In genomic region chr21:33993286-33994231, GRCh38 we compare ENCODE assay signal across 1 cellular context.
TF ChIP-seq lines count a peak whose summit lies in the region.

No MANE protein-coding gene starts in this region.

TF ChIP-seq in K562, 482 proteins besides CTCF, POLR2A, EP300 and RAD21 (continued from another document and continues in another):
- TF ChIP-seq AFF4 (CRISPR knock-in tag; IDR thresholded peaks at IDR 0.05) (no peak), OTX1 (CRISPR knock-in tag; IDR thresholded peaks at IDR 0.05) (peak; percentile 41; the same call in 1 of the 2 replicates), ETV1 (tag; conservative IDR thresholded peaks at IDR 0.05; ENCODE audit: low read depth) (no peak), VEZF1 (CRISPR knock-in tag; IDR thresholded peaks at IDR 0.05) (peak; percentile 48; the same call in 1 of the 2 replicates), ZNF253 (CRISPR knock-in tag; conservative IDR thresholded peaks at IDR 0.05) (no peak), HIVEP1 (CRISPR knock-in tag; IDR thresholded peaks at IDR 0.05) (0 out of 2 replicates have a peak, but pooled peaks have one; percentile 51), MTA3 (IDR thresholded peaks at IDR 0.05; ENCODE audit: borderline replicate concordance) (no peak), U2AF1 (optimal IDR thresholded peaks at IDR 0.05; ENCODE audit: low read depth, low read length) (no peak), EZH2 (IDR thresholded peaks at IDR 0.05; ENCODE audit: borderline replicate concordance, low read depth, low read length) (no peak), HDAC3 (IDR thresholded peaks at IDR 0.05; ENCODE audit: borderline replicate concordance, partially characterized antibody) (no peak), ZFX (CRISPR knock-in tag; IDR thresholded peaks at IDR 0.05) (no peak), ID3 (CRISPR knock-in tag; IDR thresholded peaks at IDR 0.05) (no peak), ID3 (tag; IDR thresholded peaks at IDR 0.05) (0 out of 2 replicates have a peak, but pooled peaks have one; percentile 23), CCAR2 (IDR thresholded peaks at IDR 0.05; ENCODE audit: low read depth, low read length) (no peak)
- TF ChIP-seq, protein P1, sequence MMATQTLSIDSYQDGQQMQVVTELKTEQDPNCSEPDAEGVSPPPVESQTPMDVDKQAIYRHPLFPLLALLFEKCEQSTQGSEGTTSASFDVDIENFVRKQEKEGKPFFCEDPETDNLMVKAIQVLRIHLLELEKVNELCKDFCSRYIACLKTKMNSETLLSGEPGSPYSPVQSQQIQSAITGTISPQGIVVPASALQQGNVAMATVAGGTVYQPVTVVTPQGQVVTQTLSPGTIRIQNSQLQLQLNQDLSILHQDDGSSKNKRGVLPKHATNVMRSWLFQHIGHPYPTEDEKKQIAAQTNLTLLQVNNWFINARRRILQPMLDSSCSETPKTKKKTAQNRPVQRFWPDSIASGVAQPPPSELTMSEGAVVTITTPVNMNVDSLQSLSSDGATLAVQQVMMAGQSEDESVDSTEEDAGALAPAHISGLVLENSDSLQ (IDR thresholded peaks at IDR 0.05): no peak
- TF ChIP-seq, protein P2, sequence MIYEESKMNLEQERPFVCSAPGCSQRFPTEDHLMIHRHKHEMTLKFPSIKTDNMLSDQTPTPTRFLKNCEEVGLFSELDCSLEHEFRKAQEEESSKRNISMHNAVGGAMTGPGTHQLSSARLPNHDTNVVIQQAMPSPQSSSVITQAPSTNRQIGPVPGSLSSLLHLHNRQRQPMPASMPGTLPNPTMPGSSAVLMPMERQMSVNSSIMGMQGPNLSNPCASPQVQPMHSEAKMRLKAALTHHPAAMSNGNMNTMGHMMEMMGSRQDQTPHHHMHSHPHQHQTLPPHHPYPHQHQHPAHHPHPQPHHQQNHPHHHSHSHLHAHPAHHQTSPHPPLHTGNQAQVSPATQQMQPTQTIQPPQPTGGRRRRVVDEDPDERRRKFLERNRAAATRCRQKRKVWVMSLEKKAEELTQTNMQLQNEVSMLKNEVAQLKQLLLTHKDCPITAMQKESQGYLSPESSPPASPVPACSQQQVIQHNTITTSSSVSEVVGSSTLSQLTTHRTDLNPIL (CRISPR knock-in tag; IDR thresholded peaks at IDR 0.05): no peak
- TF ChIP-seq, protein P3, sequence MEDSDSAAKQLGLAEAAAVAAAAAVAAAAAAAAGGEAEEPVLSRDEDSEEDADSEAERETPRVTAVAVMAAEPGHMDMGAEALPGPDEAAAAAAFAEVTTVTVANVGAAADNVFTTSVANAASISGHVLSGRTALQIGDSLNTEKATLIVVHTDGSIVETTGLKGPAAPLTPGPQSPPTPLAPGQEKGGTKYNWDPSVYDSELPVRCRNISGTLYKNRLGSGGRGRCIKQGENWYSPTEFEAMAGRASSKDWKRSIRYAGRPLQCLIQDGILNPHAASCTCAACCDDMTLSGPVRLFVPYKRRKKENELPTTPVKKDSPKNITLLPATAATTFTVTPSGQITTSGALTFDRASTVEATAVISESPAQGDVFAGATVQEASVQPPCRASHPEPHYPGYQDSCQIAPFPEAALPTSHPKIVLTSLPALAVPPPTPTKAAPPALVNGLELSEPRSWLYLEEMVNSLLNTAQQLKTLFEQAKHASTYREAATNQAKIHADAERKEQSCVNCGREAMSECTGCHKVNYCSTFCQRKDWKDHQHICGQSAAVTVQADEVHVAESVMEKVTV (CRISPR knock-in tag; IDR thresholded peaks at IDR 0.05): no peak
- TF ChIP-seq, protein P4, sequence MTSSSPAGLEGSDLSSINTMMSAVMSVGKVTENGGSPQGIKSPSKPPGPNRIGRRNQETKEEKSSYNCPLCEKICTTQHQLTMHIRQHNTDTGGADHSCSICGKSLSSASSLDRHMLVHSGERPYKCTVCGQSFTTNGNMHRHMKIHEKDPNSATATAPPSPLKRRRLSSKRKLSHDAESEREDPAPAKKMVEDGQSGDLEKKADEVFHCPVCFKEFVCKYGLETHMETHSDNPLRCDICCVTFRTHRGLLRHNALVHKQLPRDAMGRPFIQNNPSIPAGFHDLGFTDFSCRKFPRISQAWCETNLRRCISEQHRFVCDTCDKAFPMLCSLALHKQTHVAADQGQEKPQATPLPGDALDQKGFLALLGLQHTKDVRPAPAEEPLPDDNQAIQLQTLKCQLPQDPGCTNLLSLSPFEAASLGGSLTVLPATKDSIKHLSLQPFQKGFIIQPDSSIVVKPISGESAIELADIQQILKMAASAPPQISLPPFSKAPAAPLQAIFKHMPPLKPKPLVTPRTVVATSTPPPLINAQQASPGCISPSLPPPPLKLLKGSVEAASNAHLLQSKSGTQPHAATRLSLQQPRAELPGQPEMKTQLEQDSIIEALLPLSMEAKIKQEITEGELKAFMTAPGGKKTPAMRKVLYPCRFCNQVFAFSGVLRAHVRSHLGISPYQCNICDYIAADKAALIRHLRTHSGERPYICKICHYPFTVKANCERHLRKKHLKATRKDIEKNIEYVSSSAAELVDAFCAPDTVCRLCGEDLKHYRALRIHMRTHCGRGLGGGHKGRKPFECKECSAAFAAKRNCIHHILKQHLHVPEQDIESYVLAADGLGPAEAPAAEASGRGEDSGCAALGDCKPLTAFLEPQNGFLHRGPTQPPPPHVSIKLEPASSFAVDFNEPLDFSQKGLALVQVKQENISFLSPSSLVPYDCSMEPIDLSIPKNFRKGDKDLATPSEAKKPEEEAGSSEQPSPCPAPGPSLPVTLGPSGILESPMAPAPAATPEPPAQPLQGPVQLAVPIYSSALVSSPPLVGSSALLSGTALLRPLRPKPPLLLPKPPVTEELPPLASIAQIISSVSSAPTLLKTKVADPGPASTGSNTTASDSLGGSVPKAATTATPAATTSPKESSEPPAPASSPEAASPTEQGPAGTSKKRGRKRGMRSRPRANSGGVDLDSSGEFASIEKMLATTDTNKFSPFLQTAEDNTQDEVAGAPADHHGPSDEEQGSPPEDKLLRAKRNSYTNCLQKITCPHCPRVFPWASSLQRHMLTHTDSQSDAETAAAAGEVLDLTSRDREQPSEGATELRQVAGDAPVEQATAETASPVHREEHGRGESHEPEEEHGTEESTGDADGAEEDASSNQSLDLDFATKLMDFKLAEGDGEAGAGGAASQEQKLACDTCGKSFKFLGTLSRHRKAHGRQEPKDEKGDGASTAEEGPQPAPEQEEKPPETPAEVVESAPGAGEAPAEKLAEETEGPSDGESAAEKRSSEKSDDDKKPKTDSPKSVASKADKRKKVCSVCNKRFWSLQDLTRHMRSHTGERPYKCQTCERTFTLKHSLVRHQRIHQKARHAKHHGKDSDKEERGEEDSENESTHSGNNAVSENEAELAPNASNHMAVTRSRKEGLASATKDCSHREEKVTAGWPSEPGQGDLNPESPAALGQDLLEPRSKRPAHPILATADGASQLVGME (CRISPR knock-in tag; IDR thresholded peaks at IDR 0.05): no peak
- TF ChIP-seq, protein P5, sequence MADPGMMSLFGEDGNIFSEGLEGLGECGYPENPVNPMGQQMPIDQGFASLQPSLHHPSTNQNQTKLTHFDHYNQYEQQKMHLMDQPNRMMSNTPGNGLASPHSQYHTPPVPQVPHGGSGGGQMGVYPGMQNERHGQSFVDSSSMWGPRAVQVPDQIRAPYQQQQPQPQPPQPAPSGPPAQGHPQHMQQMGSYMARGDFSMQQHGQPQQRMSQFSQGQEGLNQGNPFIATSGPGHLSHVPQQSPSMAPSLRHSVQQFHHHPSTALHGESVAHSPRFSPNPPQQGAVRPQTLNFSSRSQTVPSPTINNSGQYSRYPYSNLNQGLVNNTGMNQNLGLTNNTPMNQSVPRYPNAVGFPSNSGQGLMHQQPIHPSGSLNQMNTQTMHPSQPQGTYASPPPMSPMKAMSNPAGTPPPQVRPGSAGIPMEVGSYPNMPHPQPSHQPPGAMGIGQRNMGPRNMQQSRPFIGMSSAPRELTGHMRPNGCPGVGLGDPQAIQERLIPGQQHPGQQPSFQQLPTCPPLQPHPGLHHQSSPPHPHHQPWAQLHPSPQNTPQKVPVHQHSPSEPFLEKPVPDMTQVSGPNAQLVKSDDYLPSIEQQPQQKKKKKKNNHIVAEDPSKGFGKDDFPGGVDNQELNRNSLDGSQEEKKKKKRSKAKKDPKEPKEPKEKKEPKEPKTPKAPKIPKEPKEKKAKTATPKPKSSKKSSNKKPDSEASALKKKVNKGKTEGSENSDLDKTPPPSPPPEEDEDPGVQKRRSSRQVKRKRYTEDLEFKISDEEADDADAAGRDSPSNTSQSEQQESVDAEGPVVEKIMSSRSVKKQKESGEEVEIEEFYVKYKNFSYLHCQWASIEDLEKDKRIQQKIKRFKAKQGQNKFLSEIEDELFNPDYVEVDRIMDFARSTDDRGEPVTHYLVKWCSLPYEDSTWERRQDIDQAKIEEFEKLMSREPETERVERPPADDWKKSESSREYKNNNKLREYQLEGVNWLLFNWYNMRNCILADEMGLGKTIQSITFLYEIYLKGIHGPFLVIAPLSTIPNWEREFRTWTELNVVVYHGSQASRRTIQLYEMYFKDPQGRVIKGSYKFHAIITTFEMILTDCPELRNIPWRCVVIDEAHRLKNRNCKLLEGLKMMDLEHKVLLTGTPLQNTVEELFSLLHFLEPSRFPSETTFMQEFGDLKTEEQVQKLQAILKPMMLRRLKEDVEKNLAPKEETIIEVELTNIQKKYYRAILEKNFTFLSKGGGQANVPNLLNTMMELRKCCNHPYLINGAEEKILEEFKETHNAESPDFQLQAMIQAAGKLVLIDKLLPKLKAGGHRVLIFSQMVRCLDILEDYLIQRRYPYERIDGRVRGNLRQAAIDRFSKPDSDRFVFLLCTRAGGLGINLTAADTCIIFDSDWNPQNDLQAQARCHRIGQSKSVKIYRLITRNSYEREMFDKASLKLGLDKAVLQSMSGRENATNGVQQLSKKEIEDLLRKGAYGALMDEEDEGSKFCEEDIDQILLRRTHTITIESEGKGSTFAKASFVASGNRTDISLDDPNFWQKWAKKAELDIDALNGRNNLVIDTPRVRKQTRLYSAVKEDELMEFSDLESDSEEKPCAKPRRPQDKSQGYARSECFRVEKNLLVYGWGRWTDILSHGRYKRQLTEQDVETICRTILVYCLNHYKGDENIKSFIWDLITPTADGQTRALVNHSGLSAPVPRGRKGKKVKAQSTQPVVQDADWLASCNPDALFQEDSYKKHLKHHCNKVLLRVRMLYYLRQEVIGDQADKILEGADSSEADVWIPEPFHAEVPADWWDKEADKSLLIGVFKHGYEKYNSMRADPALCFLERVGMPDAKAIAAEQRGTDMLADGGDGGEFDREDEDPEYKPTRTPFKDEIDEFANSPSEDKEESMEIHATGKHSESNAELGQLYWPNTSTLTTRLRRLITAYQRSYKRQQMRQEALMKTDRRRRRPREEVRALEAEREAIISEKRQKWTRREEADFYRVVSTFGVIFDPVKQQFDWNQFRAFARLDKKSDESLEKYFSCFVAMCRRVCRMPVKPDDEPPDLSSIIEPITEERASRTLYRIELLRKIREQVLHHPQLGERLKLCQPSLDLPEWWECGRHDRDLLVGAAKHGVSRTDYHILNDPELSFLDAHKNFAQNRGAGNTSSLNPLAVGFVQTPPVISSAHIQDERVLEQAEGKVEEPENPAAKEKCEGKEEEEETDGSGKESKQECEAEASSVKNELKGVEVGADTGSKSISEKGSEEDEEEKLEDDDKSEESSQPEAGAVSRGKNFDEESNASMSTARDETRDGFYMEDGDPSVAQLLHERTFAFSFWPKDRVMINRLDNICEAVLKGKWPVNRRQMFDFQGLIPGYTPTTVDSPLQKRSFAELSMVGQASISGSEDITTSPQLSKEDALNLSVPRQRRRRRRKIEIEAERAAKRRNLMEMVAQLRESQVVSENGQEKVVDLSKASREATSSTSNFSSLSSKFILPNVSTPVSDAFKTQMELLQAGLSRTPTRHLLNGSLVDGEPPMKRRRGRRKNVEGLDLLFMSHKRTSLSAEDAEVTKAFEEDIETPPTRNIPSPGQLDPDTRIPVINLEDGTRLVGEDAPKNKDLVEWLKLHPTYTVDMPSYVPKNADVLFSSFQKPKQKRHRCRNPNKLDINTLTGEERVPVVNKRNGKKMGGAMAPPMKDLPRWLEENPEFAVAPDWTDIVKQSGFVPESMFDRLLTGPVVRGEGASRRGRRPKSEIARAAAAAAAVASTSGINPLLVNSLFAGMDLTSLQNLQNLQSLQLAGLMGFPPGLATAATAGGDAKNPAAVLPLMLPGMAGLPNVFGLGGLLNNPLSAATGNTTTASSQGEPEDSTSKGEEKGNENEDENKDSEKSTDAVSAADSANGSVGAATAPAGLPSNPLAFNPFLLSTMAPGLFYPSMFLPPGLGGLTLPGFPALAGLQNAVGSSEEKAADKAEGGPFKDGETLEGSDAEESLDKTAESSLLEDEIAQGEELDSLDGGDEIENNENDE (IDR thresholded peaks at IDR 0.05; ENCODE audit: low read depth, low read length): no peak
